Comparison of ENCODE assay signal across 8 cellular contexts in genomic region chr4:37453361-37454262, GRCh38.
A peak's percentile ranks its signal among the peaks of the same experiment; 100 is the strongest.
DNase-seq lines count a peak whose midpoint lies in the region; ATAC-seq and TF ChIP-seq lines count a peak whose summit lies in the region.

No MANE protein-coding gene starts in this region.

- H3K27me3 Mint-ChIP-seq in stimulated activated naive B cell treated with anti-CD40 and anti-IgM and Interleukin-4, amounts not matched to agents 10 μg/mL and 1 μg/mL and 100 μg/mL, for 72 hours, result peaks cover 65 to 69% of the 10 kb centered on the region in 2 donors

- TF ChIP-seq POLR2A in esophagus muscularis mucosa (IDR thresholded peaks at IDR 0.05; ENCODE audit: low read depth), result no peak

- no peak overlapping the region for H3K27ac ChIP-seq in esophagus muscularis mucosa (replicated peaks in 1 of 4)
- no peak overlapping the region for H3K27ac ChIP-seq in muscle layer of colon (ENCODE audit: low read depth, low read length)

- no peak overlapping the region for H3K9ac ChIP-seq in muscle layer of colon (ENCODE audit: low read length)

- ATAC-seq in GM18502 (IDR thresholded peaks at IDR 0.05; ENCODE audit: poor library complexity, unreplicated experiment), result peak; percentile 86
- peak; percentile 75 for ATAC-seq in HG02840 (IDR thresholded peaks at IDR 0.05; ENCODE audit: low FRiP score, unreplicated experiment)
- peak; percentile 88 to 90 for ATAC-seq in stimulated activated naive B cell treated with anti-CD40 and anti-IgM and Interleukin-4, amounts not matched to agents 10 μg/mL and 1 μg/mL and 100 μg/mL, for 72 hours (replicated peaks)
- no peak for ATAC-seq in GM19455 (IDR thresholded peaks at IDR 0.05; ENCODE audit: unreplicated experiment)

- 5% methylated on average over 26 of the region's 76 CpGs for WGBS in esophagus muscularis mucosa

- no peaks in the 10 kb centered on the region for H3K9me3 Mint-ChIP-seq in stimulated activated naive B cell treated with anti-CD40 and anti-IgM and Interleukin-4, amounts not matched to agents 10 μg/mL and 1 μg/mL and 100 μg/mL, for 72 hours

- no peaks in the 10 kb centered on the region for H3K9me3 ChIP-seq in esophagus muscularis mucosa
- H3K9me3 ChIP-seq in muscle layer of colon (ENCODE audit: low read length), result no peaks in the 10 kb centered on the region

- intact Hi-C loops in esophagus muscularis mucosa (cut with DNase I), result loop anchor here (2.0 kb wide), 1 partner anchor 113 kb away; no protein-coding TSS in a partner anchor

- peaks cover 4 to 12% of the 10 kb centered on the region in 2 donors for H3K4me1 Mint-ChIP-seq in stimulated activated naive B cell treated with anti-CD40 and anti-IgM and Interleukin-4, amounts not matched to agents 10 μg/mL and 1 μg/mL and 100 μg/mL, for 72 hours

- H3K27ac Mint-ChIP-seq in stimulated activated naive B cell treated with anti-CD40 and anti-IgM and Interleukin-4, amounts not matched to agents 10 μg/mL and 1 μg/mL and 100 μg/mL, for 72 hours, result no peak overlapping the region

- no peak for TF ChIP-seq EP300 in esophagus muscularis mucosa (IDR thresholded peaks at IDR 0.05)

- peak overlapping the region; percentile 53 to 68 (median 55) for H3K4me3 ChIP-seq in esophagus muscularis mucosa
- peak overlapping the region; percentile 50 to 66 for H3K4me3 ChIP-seq in muscle layer of colon (ENCODE audit: low read depth in 1 of 2, low read length in 2 of 2)

- H3K4me1 ChIP-seq in esophagus muscularis mucosa (peaks cover 13 to 17% (median 16%) of the 10 kb centered on the region in 4 donors), muscle layer of colon (ENCODE audit: insufficient read depth, low read length) (peaks cover 6% of the 10 kb centered on the region)

- TF ChIP-seq CTCF in esophagus muscularis mucosa (IDR thresholded peaks at IDR 0.05), result no peak

- DNase-seq in NCI-H446 (lab: John Stamatoyannopoulos, UW), result peak; percentile 24 to 60
- DNase-seq in activated T-cell treated with anti-CD3 and anti-CD28 coated beads, Interleukin-2, amount 50 U/mL, for 1 hour, result peak; percentile 60
- no peak for DNase-seq in esophagus muscularis mucosa (ENCODE audit: extremely low spot score)
- DNase-seq in stimulated activated naive B cell treated with anti-CD40 and anti-IgM and Interleukin-4, amounts not matched to agents 10 μg/mL and 1 μg/mL and 100 μg/mL, for 72 hours, result no peak

- peak overlapping the region; percentile 73 to 74 for H3K4me3 Mint-ChIP-seq in stimulated activated naive B cell treated with anti-CD40 and anti-IgM and Interleukin-4, amounts not matched to agents 10 μg/mL and 1 μg/mL and 100 μg/mL, for 72 hours

- no peaks in the 10 kb centered on the region for H3K36me3 ChIP-seq in esophagus muscularis mucosa
- H3K36me3 ChIP-seq in muscle layer of colon (ENCODE audit: insufficient read depth, low read length), result no peaks in the 10 kb centered on the region

- H3K27me3 ChIP-seq in esophagus muscularis mucosa, result peaks cover 0 to 66% (median 5%) of the 10 kb centered on the region in 4 donors
- H3K27me3 ChIP-seq in muscle layer of colon (ENCODE audit: control insufficient read depth in 1 of 2, insufficient read depth in 2 of 2, low read length in 2 of 2), result peaks cover 8 to 16% of the 10 kb centered on the region in 2 donors

- no peaks in the 10 kb centered on the region for H3K36me3 Mint-ChIP-seq in stimulated activated naive B cell treated with anti-CD40 and anti-IgM and Interleukin-4, amounts not matched to agents 10 μg/mL and 1 μg/mL and 100 μg/mL, for 72 hours

Comparison
In these comparisons a context has a peak if more than half of its experiments do, and no peak if none do; other contexts are left out.
1. DNase-seq: peak in NCI-H446 (2 of 2) and activated T-cell treated with anti-CD3 and anti-CD28 coated beads, Interleukin-2, amount 50 U/mL, for 1 hour (single experiment); none in esophagus muscularis mucosa (single experiment) and stimulated activated naive B cell treated with anti-CD40 and anti-IgM and Interleukin-4, amounts not matched to agents 10 μg/mL and 1 μg/mL and 100 μg/mL, for 72 hours (single experiment).